Comparison of ENCODE assay signal across 8 cellular contexts in the genomic region with DNA sequence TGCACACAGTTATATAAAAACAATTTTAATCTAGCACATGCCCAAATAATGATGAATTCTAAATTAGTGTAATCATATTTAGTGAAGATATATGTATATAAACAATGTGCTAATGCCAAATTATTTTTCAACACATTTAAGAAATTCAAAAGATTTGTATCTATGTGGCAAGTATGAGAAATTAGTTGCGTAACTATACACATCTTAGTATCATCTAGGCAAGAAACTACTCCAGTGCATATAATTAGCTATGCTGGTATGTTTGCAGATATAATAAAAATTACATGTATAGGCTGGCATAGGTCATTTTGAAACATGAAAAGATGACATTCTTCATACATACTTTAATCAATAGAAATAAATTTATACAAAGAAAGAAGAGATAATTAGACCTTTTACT.
"Had no signal": no experiment of that assay in that cellular context is flagged by ENCODE, and none has a peak within 500 bp of the region (broad histone marks: within the 10 kb centered on the region; RNA-seq: fewer than 3 reads in every experiment).

No MANE protein-coding gene starts in this region.

- FAIRE-seq: G401.6, GM12878, GM12891, GM12892, GM18507, GM19239 had no signal

- DNase-seq: GDM1, GF-D8 had no signal

- ATAC-seq: GM12878 had no signal

- H3K4me3 ChIP-seq: GM12878 had no signal
